13 cellular contexts compared by ENCODE assay signal in genomic region chr3:50630916-50631315, GRCh38. TPM values are rescaled to one million over a fixed set of nuclear protein-coding genes. Genes with fewer than 3 reads are reported as not detected.
DNase-seq lines count a peak whose midpoint lies in the region; ATAC-seq and TF ChIP-seq lines count a peak whose summit lies in the region.
"Had no signal": no experiment of that assay in that cellular context is flagged by ENCODE, and none has a peak within 500 bp of the region (broad histone marks: within the 10 kb centered on the region; RNA-seq: fewer than 3 reads in every experiment).

No MANE protein-coding gene starts in this region.

- no peaks in the 10 kb centered on the region for H3K27me3 Mint-ChIP-seq in stimulated activated memory B cell treated with anti-CD40 and anti-IgM and Interleukin-4, amounts not matched to agents 10 μg/mL and 1 μg/mL and 100 μg/mL, for 72 hours

- H3K27ac ChIP-seq in IMR-90 (ENCODE audit: insufficient read depth, low read length), result no peak overlapping the region
- H3K27ac ChIP-seq: lower lobe of right lung, sigmoid colon had no signal

- CTCF ChIA-PET in IMR-90 (lab: Yijun Ruan, JAX), result no interaction called here

- no peak overlapping the region for H3K56ac ChIP-seq in IMR-90 (ENCODE audit: extremely low read depth, insufficient read depth, low read length)

- H4K91ac ChIP-seq in IMR-90 (ENCODE audit: insufficient read depth, low read depth, low read length), result no peak overlapping the region

- peaks cover 4% of the 10 kb centered on the region for H4K20me1 ChIP-seq in IMR-90 (ENCODE audit: insufficient read depth, low read length)

- no peak overlapping the region for H3K27ac Mint-ChIP-seq in stimulated activated memory B cell treated with anti-CD40 and anti-IgM and Interleukin-4, amounts not matched to agents 10 μg/mL and 1 μg/mL and 100 μg/mL, for 72 hours

- dilution Hi-C loops in IMR-90 (cut with HindIII; ENCODE audit: low sequenced_read_pairs, unreplicated experiment), result no loop called here

- in situ Hi-C loops in IMR-90 (cut with MboI; ENCODE audit: low sequenced_read_pairs), result no loop called here

- 100% methylated on average over 1 of the region's 7 CpGs; no CpG with 5 or more reads in 1 of the 2 experiments for WGBS in IMR-90 (ENCODE audit: extremely low coverage in 2 of 2, insufficient read length in 1 of 2), 2 experiments

- H2BK5ac ChIP-seq in IMR-90 (ENCODE audit: low read depth, low read length, poor library complexity, severe bottlenecking), result no peak overlapping the region

- H2AK9ac ChIP-seq in IMR-90 (replicated peaks; ENCODE audit: low read depth, low read length, poor library complexity), result peak overlapping the region; percentile 69

- H3K36me3 ChIP-seq in IMR-90 (ENCODE audit: control insufficient read depth, insufficient read depth, low read length), result no peaks in the 10 kb centered on the region
- H3K36me3 ChIP-seq: lower lobe of right lung, sigmoid colon had no signal

- H3K27me3 ChIP-seq in IMR-90 (ENCODE audit: control insufficient read depth, insufficient read depth, low read length), result no peaks in the 10 kb centered on the region
- H3K27me3 ChIP-seq: sigmoid colon had no signal

- H2BK15ac ChIP-seq in IMR-90 (ENCODE audit: low read depth, low read length), result no peak overlapping the region

- H3K79me1 ChIP-seq in IMR-90 (ENCODE audit: low read depth in 1 of 2, low read length in 2 of 2), result peaks cover 0 to 9% of the 10 kb centered on the region in 2 experiments; a peak in 2 of 4 replicates

- peak; percentile 46 for DNase-seq in NCI-H146 (lab: John Stamatoyannopoulos, UW)
- DNase-seq in NCI-H146 treated with DMSO at 0.1 percent for 48 hours (lab: John Stamatoyannopoulos, UW; ENCODE audit: unreplicated experiment), result no peak
- no peak for DNase-seq in IMR-90
- peak; percentile 55 for DNase-seq in SW480 (ENCODE audit: low spot score)
- DNase-seq in left kidney (ENCODE audit: low read depth, low spot score), result peak; percentile 80
- no peak for DNase-seq in dermis blood vessel endothelial cell
- DNase-seq in activated CD8-positive, alpha-beta memory T cell treated with anti-CD3 and anti-CD28 coated beads, Interleukin-2, amount 50 U/mL, for 4 hours, result no peak
- DNase-seq: activated effector memory CD4-positive, alpha-beta T cell treated with Interleukin-2 at 50 U/mL for 16 hours; GDM1; H9; lower lobe of right lung; sigmoid colon had no signal

- intact Hi-C loops in IMR-90 (cut with micrococcal nuclease), result no loop called here

- ATAC-seq in IMR-90 (ENCODE audit: low read depth), result no peak
- ATAC-seq in stimulated activated memory B cell treated with anti-CD40 and anti-IgM and Interleukin-4, amounts not matched to agents 10 μg/mL and 1 μg/mL and 100 μg/mL, for 72 hours, result no peak
- ATAC-seq: lower lobe of right lung had no signal

- TF ChIP-seq POLR2A in IMR-90 (IDR thresholded peaks at IDR 0.05; ENCODE audit: low read depth, low read length), result no peak

- no peak overlapping the region for H3K18ac ChIP-seq in IMR-90 (ENCODE audit: low read depth, low read length)

- H2AK5ac ChIP-seq in IMR-90 (ENCODE audit: low read depth, low read length), result no peak overlapping the region

- H3K14ac ChIP-seq in IMR-90 (replicated peaks; ENCODE audit: low read depth, low read length), result no peak overlapping the region

- H3K4me3 Mint-ChIP-seq in stimulated activated memory B cell treated with anti-CD40 and anti-IgM and Interleukin-4, amounts not matched to agents 10 μg/mL and 1 μg/mL and 100 μg/mL, for 72 hours, result no peak overlapping the region
- H3K4me3 Mint-ChIP-seq: H9 had no signal

- TF ChIP-seq CTCF in IMR-90 (conservative IDR thresholded peaks at IDR 0.05; ENCODE audit: low read depth, low read length), result no peak

- no peak overlapping the region for H3K4me3 ChIP-seq in IMR-90 (ENCODE audit: insufficient read depth, low read depth, low read length)
- H3K4me3 ChIP-seq: lower lobe of right lung, sigmoid colon had no signal

- no peak overlapping the region for H4K8ac ChIP-seq in IMR-90 (ENCODE audit: low read depth in 2 of 2, low read length in 2 of 2)

- H2BK120ac ChIP-seq in IMR-90 (ENCODE audit: low read depth, low read length), result no peak overlapping the region

- H3K9me1 ChIP-seq in IMR-90 (ENCODE audit: insufficient read depth, low read length), result peaks cover 22% of the 10 kb centered on the region

- H2AFZ ChIP-seq in IMR-90 (replicated peaks; ENCODE audit: low read length, poor library complexity), result no peak overlapping the region

- H3K4me2 ChIP-seq in IMR-90 (ENCODE audit: low read depth, low read length), result no peak overlapping the region

- no peak for TF ChIP-seq RAD21 in IMR-90 (IDR thresholded peaks at IDR 0.05; ENCODE audit: low read length)

- peaks cover 25% of the 10 kb centered on the region for H3K36me3 Mint-ChIP-seq in stimulated activated memory B cell treated with anti-CD40 and anti-IgM and Interleukin-4, amounts not matched to agents 10 μg/mL and 1 μg/mL and 100 μg/mL, for 72 hours

- H3K4ac ChIP-seq in IMR-90 (ENCODE audit: low read depth, low read length), result no peak overlapping the region

- BruUV-seq in IMR-90 (replicated peaks; lab: Mats Ljungman, UMichigan), result no TSS peak

- H3K9me3 ChIP-seq in IMR-90 (ENCODE audit: control insufficient read depth, insufficient read depth, low read length), result no peaks in the 10 kb centered on the region
- H3K9me3 ChIP-seq: lower lobe of right lung, sigmoid colon had no signal

- H2BK20ac ChIP-seq in IMR-90 (ENCODE audit: low read depth, low read length), result no peak overlapping the region

- no peak overlapping the region for H3K23ac ChIP-seq in IMR-90 (ENCODE audit: low read depth, low read length)

- POLR2A ChIA-PET in IMR-90 (lab: Charles Lee; ENCODE audit: unreplicated experiment), result no interaction called here

- no peak overlapping the region for H4K5ac ChIP-seq in IMR-90 (ENCODE audit: low read depth, low read length)

- no peaks in the 10 kb centered on the region for H3K9me3 Mint-ChIP-seq in stimulated activated memory B cell treated with anti-CD40 and anti-IgM and Interleukin-4, amounts not matched to agents 10 μg/mL and 1 μg/mL and 100 μg/mL, for 72 hours
- H3K9me3 Mint-ChIP-seq: H9 had no signal

- H3K9ac ChIP-seq in IMR-90 (ENCODE audit: low read depth, low read length), result no peak overlapping the region

- H3K4me1 ChIP-seq in IMR-90 (ENCODE audit: control insufficient read depth, insufficient read depth, low read length), result peaks cover 3% of the 10 kb centered on the region
- H3K4me1 ChIP-seq: sigmoid colon had no signal

- H3K4me1 Mint-ChIP-seq in stimulated activated memory B cell treated with anti-CD40 and anti-IgM and Interleukin-4, amounts not matched to agents 10 μg/mL and 1 μg/mL and 100 μg/mL, for 72 hours, result peaks cover 76% of the 10 kb centered on the region

TF ChIP-seq in IMR-90, 13 proteins besides CTCF, POLR2A, EP300 and RAD21:
- TF ChIP-seq MAFK (IDR thresholded peaks at IDR 0.05; ENCODE audit: low read depth, low read length) (no peak), MXI1 (IDR thresholded peaks at IDR 0.05; ENCODE audit: borderline replicate concordance, low read depth, low read length) (no peak), CEBPB (IDR thresholded peaks at IDR 0.05; ENCODE audit: low read depth, low read length) (no peak), RFX5 (IDR thresholded peaks at IDR 0.05; ENCODE audit: low read depth, low read length) (no peak), FOS (IDR thresholded peaks at IDR 0.05; ENCODE audit: low read depth, low read length) (no peak), NFE2L2 (IDR thresholded peaks at IDR 0.05; ENCODE audit: low read depth, low read length) (no peak), CHD1 (IDR thresholded peaks at IDR 0.05; ENCODE audit: low read depth, low read length) (no peak), RCOR1 (IDR thresholded peaks at IDR 0.05; ENCODE audit: insufficient replicate concordance, low read length) (no peak), USF2 (IDR thresholded peaks at IDR 0.05; ENCODE audit: low read depth, low read length) (no peak), MAZ (IDR thresholded peaks at IDR 0.05; ENCODE audit: borderline replicate concordance, low read depth, low read length) (no peak), BHLHE40 (IDR thresholded peaks at IDR 0.05; ENCODE audit: low read depth, low read length) (no peak), SMC3 (IDR thresholded peaks at IDR 0.05; ENCODE audit: low read depth, low read length) (no peak)
- TF ChIP-seq, protein P1, sequence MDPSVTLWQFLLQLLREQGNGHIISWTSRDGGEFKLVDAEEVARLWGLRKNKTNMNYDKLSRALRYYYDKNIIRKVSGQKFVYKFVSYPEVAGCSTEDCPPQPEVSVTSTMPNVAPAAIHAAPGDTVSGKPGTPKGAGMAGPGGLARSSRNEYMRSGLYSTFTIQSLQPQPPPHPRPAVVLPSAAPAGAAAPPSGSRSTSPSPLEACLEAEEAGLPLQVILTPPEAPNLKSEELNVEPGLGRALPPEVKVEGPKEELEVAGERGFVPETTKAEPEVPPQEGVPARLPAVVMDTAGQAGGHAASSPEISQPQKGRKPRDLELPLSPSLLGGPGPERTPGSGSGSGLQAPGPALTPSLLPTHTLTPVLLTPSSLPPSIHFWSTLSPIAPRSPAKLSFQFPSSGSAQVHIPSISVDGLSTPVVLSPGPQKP (IDR thresholded peaks at IDR 0.05; ENCODE audit: borderline replicate concordance, low read depth, low read length), result no peak

RNA-seq across cellular contexts. Expression of gene MAPKAPK3, which starts 14.0 kb away (rescaled TPM):
- total RNA-seq in IMR-90 (2012; rRNA removed), result 48.3 and 57.2 TPM in 2 replicates
- polyA plus RNA-seq in IMR-90 (2012; rRNA removed), result 38.3 and 43.8 TPM in 2 replicates
- polyA plus RNA-seq in IMR-90 (2012; cell fraction: cytosol; rRNA removed), result 29.7 and 33.1 TPM in 2 replicates
- 23.5 and 28.3 TPM in 2 replicates for polyA plus RNA-seq in IMR-90 (2012; cell fraction: nucleus; rRNA removed; ENCODE audit: low replicate concordance)
- 9.2 and 11.9 TPM in 2 replicates for total RNA-seq in dermis blood vessel endothelial cell

RNA-seq across cellular contexts. Expression of gene CISH, which starts 19.3 kb away (rescaled TPM):
- total RNA-seq in IMR-90 (2012; rRNA removed) (0.83 and 0.90 TPM in 2 replicates), dermis blood vessel endothelial cell (0.37 and 0.51 TPM in 2 replicates)
- polyA plus RNA-seq in IMR-90 (2012; rRNA removed), result 4.0 and 4.6 TPM in 2 replicates
- polyA plus RNA-seq in IMR-90 (2012; cell fraction: cytosol; rRNA removed), result 2.3 and 5.7 TPM in 2 replicates
- 3.0 and 6.5 TPM in 2 replicates for polyA plus RNA-seq in IMR-90 (2012; cell fraction: nucleus; rRNA removed; ENCODE audit: low replicate concordance)

RNA-seq across cellular contexts. Expression of gene DOCK3, which starts 43.8 kb away (rescaled TPM):
- under 0.01 TPM in 2 replicates for total RNA-seq in IMR-90 (2012; rRNA removed)
- polyA plus RNA-seq in IMR-90 (2012; rRNA removed), result 0.10 and 0.12 TPM in 2 replicates
- polyA plus RNA-seq in IMR-90 (2012; cell fraction: cytosol; rRNA removed), result 0.01 and 0.07 TPM in 2 replicates
- 0.33 and 0.38 TPM in 2 replicates for polyA plus RNA-seq in IMR-90 (2012; cell fraction: nucleus; rRNA removed; ENCODE audit: low replicate concordance)
- total RNA-seq in dermis blood vessel endothelial cell, result under 0.01 TPM in 1 of 2 replicates, not detected in the other

Comparison
In these comparisons a context has a peak if more than half of its experiments do, and no peak if none do; other contexts are left out.
1. DNase-seq: peak in NCI-H146 (single experiment), SW480 (single experiment) and left kidney (single experiment); none in NCI-H146 treated with DMSO at 0.1 percent for 48 hours (single experiment), IMR-90 (single experiment), dermis blood vessel endothelial cell (single experiment) and activated CD8-positive, alpha-beta memory T cell treated with anti-CD3 and anti-CD28 coated beads, Interleukin-2, amount 50 U/mL, for 4 hours (single experiment).